In genomic region chr11:70522613-70523311, GRCh38 we compare ENCODE assay signal across 11 cellular contexts.
DNase-seq lines count a peak whose midpoint lies in the region; TF ChIP-seq lines count a peak whose summit lies in the region.
"Had no signal": no experiment of that assay in that cellular context is flagged by ENCODE, and none has a peak within 500 bp of the region (broad histone marks: within the 10 kb centered on the region; RNA-seq: fewer than 3 reads in every experiment).

No MANE protein-coding gene starts in this region.

- H3K27me3 ChIP-seq in dorsolateral prefrontal cortex (peaks cover 0 to 15% (median 0%) of the 10 kb centered on the region in 45 donors), spleen (replicated peaks in 1 of 7) (peaks cover 0 to 44% (median 0%) of the 10 kb centered on the region in 7 donors)
- H3K27me3 ChIP-seq: adrenal gland, sigmoid colon had no signal

- 51 to 65% (median 59%) methylated on average over 21 to 25 of the region's 25 CpGs for WGBS in spleen, 5 donors

- H3K4me3 ChIP-seq in dorsolateral prefrontal cortex = peak overlapping the region in 10 of 59 donors; percentile 1 to 36 (median 11)
- H3K4me3 ChIP-seq in spleen = no peak overlapping the region
- no peak overlapping the region for H3K4me3 ChIP-seq in OCI-LY7 (ENCODE audit: low read depth, low read length, poor library complexity, severe bottlenecking)
- H3K4me3 ChIP-seq: adrenal gland, sigmoid colon had no signal

- in situ Hi-C loops in GM13976 (cut with MboI; ENCODE audit: low sequenced_read_pairs, unreplicated experiment) = no loop called here

- TF ChIP-seq CTCF in dorsolateral prefrontal cortex (IDR thresholded peaks at IDR 0.05 in 54 of 56, conservative IDR thresholded peaks at IDR 0.05 in 2 of 56; ENCODE audit: low read depth in 1 of 56, partially characterized antibody in 56 of 56) = peak in 1 of 56 donors; percentile 10
- no peak for TF ChIP-seq CTCF in spleen (IDR thresholded peaks at IDR 0.05 in 8 of 11, conservative IDR thresholded peaks at IDR 0.05 in 3 of 11)
- no peak for TF ChIP-seq CTCF in GM13976 (IDR thresholded peaks at IDR 0.05; ENCODE audit: borderline replicate concordance, control extremely low read depth, extremely low read depth, insufficient read depth, missing control alignments)
- no peak for TF ChIP-seq CTCF in OCI-LY7 (conservative IDR thresholded peaks at IDR 0.05; ENCODE audit: low read length)

- H3K4me2 ChIP-seq in OCI-LY7 (ENCODE audit: low read length) = no peak overlapping the region

- H3K36me3 ChIP-seq in spleen = no peaks in the 10 kb centered on the region
- no peaks in the 10 kb centered on the region for H3K36me3 ChIP-seq in OCI-LY7 (ENCODE audit: insufficient read depth, low read length)
- H3K36me3 ChIP-seq: adrenal gland, sigmoid colon had no signal

- POLR2A ChIA-PET in OCI-LY7 (lab: Charles Lee) = no interaction called here

- no peaks in the 10 kb centered on the region for H3K9me2 ChIP-seq in OCI-LY7 (ENCODE audit: insufficient read depth, low read length)

- no TSS peak for BruUV-seq in OCI-LY7 (replicated peaks; lab: Mats Ljungman, UMichigan)

- H3K4me1 ChIP-seq in spleen (peaks cover 0 to 22% (median 4%) of the 10 kb centered on the region in 6 donors), OCI-LY7 (ENCODE audit: insufficient read depth, low read length, poor library complexity, severe bottlenecking) (no peaks in the 10 kb centered on the region)
- H3K4me1 ChIP-seq: adrenal gland, sigmoid colon had no signal

- H4K20me1 ChIP-seq in OCI-LY7 (ENCODE audit: insufficient read depth, low read length) = no peaks in the 10 kb centered on the region

- no peak overlapping the region for H2AFZ ChIP-seq in OCI-LY7 (ENCODE audit: low read length)

- H3K27ac ChIP-seq in dorsolateral prefrontal cortex (peak overlapping the region in 55 of 59 donors; percentile 29 to 89 (median 68)), spleen (no peak overlapping the region), OCI-LY7 (ENCODE audit: low read depth, low read length, poor library complexity, severe bottlenecking) (no peak overlapping the region)
- H3K27ac ChIP-seq: sigmoid colon had no signal

- CTCF ChIA-PET in OCI-LY7 (lab: Charles Lee; ENCODE audit: unreplicated experiment) = no interaction called here

- DNase-seq in SHP77 (lab: John Stamatoyannopoulos, UW) (peak; percentile 45 to 62), SHP77 treated with DMSO at 0.1 percent for 48 hours (lab: John Stamatoyannopoulos, UW) (no peak), NCI-H2196 treated with DMSO at 0.1 percent for 48 hours (lab: John Stamatoyannopoulos, UW; ENCODE audit: unreplicated experiment) (peak; percentile 43), dorsolateral prefrontal cortex (peak in 2 of 10 donors; percentile 46 to 52), spleen (peak; percentile 59), GM13976 (ENCODE audit: low spot score) (no peak), OCI-LY7 (ENCODE audit: low spot score) (no peak), GOT3 (lab: John Stamatoyannopoulos, UW) (no peak)
- DNase-seq: activated CD4-positive, alpha-beta memory T cell treated with anti-CD3 and anti-CD28 coated beads for 36 hours; adrenal gland; sigmoid colon had no signal

- no peak for TF ChIP-seq POLR2A in spleen (IDR thresholded peaks at IDR 0.05)

- H3K79me2 ChIP-seq in OCI-LY7 (ENCODE audit: insufficient read depth, low read depth, low read length) = no peaks in the 10 kb centered on the region

- intact Hi-C loops in dorsolateral prefrontal cortex (cut with DNase I) (no loop called here), spleen (cut with DNase I; ENCODE audit: low total_unique reads) (no loop called here), OCI-LY7 (cut with micrococcal nuclease; ENCODE audit: unreplicated experiment) (no loop called here)

- H3K9me3 ChIP-seq in spleen = no peaks in the 10 kb centered on the region
- H3K9me3 ChIP-seq in OCI-LY7 (ENCODE audit: low read length) = no peaks in the 10 kb centered on the region
- H3K9me3 ChIP-seq: adrenal gland, sigmoid colon had no signal

Comparison
In these comparisons a context has a peak if more than half of its experiments do, and no peak if none do; other contexts are left out.
1. DNase-seq: peak in SHP77 (2 of 2), NCI-H2196 treated with DMSO at 0.1 percent for 48 hours (single experiment) and spleen (single experiment); none in SHP77 treated with DMSO at 0.1 percent for 48 hours (single experiment), GM13976 (single experiment), OCI-LY7 (single experiment) and GOT3 (single experiment).
2. H3K27ac ChIP-seq: peak in dorsolateral prefrontal cortex (55 of 59); none in spleen (0 of 8) and OCI-LY7 (single experiment).